Comparison of ENCODE assay signal across 15 cellular contexts in genomic region chr5:72599519-72600400, GRCh38.
DNase-seq lines count a peak whose midpoint lies in the region; ATAC-seq, FAIRE-seq and TF ChIP-seq lines count a peak whose summit lies in the region.
"Had no signal": no experiment of that assay in that cellular context is flagged by ENCODE, and none has a peak within 500 bp of the region (broad histone marks: within the 10 kb centered on the region; RNA-seq: fewer than 3 reads in every experiment).

No MANE protein-coding gene starts in this region.

- CTCF ChIA-PET in RWPE1 (lab: Yijun Ruan, JAX) (interaction anchor here (0.7 to 1.0 kb wide), 3 partner anchors 10 to 233 kb away, joined by 3 read pairs; no protein-coding TSS in a partner anchor), HepG2 (lab: Yijun Ruan, JAX; ENCODE audit: low intra/inter-chr PET ratio, low total read pairs) (no interaction called here)
- CTCF ChIA-PET in naive thymus-derived CD4-positive, alpha-beta T cell (lab: Charles Lee): interaction anchor here (0.6 kb wide), 1 partner anchor 12 kb away, joined by 3 read pairs; no protein-coding TSS in a partner anchor

- TF ChIP-seq POLR2A in esophagus squamous epithelium (IDR thresholded peaks at IDR 0.05): no peak
- TF ChIP-seq POLR2A in HepG2 (IDR thresholded peaks at IDR 0.05; ENCODE audit: insufficient read depth in 1 of 2, low read depth in 2 of 2, low read length in 2 of 2): no peak

- no peak overlapping the region for H3K4me3 Mint-ChIP-seq in naive thymus-derived CD4-positive, alpha-beta T cell
- H3K4me3 Mint-ChIP-seq: central memory CD8-positive, alpha-beta T cell had no signal

- H3K27me3 ChIP-seq in esophagus squamous epithelium (no peaks in the 10 kb centered on the region), parathyroid adenoma (ENCODE audit: control insufficient read depth, insufficient read depth, low read length) (no peaks in the 10 kb centered on the region), HepG2 (ENCODE audit: control insufficient read depth in 1 of 2, insufficient read depth in 2 of 2, low read length in 2 of 2) (peaks cover 0 to 6% of the 10 kb centered on the region in 2 experiments; a peak in 1 of 5 replicates)
- H3K27me3 ChIP-seq in naive thymus-derived CD4-positive, alpha-beta T cell (ENCODE audit: control insufficient read depth in 2 of 2, insufficient read depth in 2 of 2, low read length in 2 of 2): peaks cover 0 to 2% of the 10 kb centered on the region in 2 donors

- no peak for ATAC-seq in naive thymus-derived CD4-positive, alpha-beta T cell
- ATAC-seq in HepG2: no peak

- no peaks in the 10 kb centered on the region for H4K20me1 ChIP-seq in HepG2 (ENCODE audit: insufficient read depth, low read length)

- H2AFZ ChIP-seq in parathyroid adenoma (peak overlapping the region; percentile 56), HepG2 (ENCODE audit: low read length) (no peak overlapping the region)

- H3K4me2 ChIP-seq in parathyroid adenoma (ENCODE audit: low read length): no peak overlapping the region
- no peak overlapping the region for H3K4me2 ChIP-seq in HepG2 (ENCODE audit: low read depth, low read length)

- H3K27ac ChIP-seq in RWPE1 (peak overlapping the region; percentile 95), esophagus squamous epithelium (peak overlapping the region in 3 of 4 donors; percentile 12 to 69 (median 26)), parathyroid adenoma (no peak overlapping the region), HepG2 (ENCODE audit: extremely low read length, insufficient read depth, low read length) (no peak overlapping the region)
- H3K27ac ChIP-seq in naive thymus-derived CD4-positive, alpha-beta T cell (ENCODE audit: low read depth, low read length): no peak overlapping the region
- H3K27ac ChIP-seq: neutrophil had no signal

- in situ Hi-C loops in HepG2 (cut with HindIII; ENCODE audit: extremely low pct_ligation_motif_present, low pct_unique_long_range_greater_than_20kb): no loop called here

- no peak for TF ChIP-seq RAD21 in HepG2 (CRISPR knock-in tag; IDR thresholded peaks at IDR 0.05)

- no peak overlapping the region for H3K27ac Mint-ChIP-seq in naive thymus-derived CD4-positive, alpha-beta T cell

- H3K79me2 ChIP-seq in parathyroid adenoma (no peaks in the 10 kb centered on the region), HepG2 (ENCODE audit: insufficient read depth, low read length) (no peaks in the 10 kb centered on the region)

- 61 to 67% methylated on average over 5 of the region's 5 CpGs for WGBS in esophagus squamous epithelium, 2 donors
- WGBS in HepG2 (ENCODE audit: low lambda C conversion rate): 60% methylated on average over 4 of the region's 5 CpGs

- peaks cover 0 to 3% (median 0%) of the 10 kb centered on the region in 11 donors for H3K9me3 Mint-ChIP-seq in naive thymus-derived CD4-positive, alpha-beta T cell
- H3K9me3 Mint-ChIP-seq: central memory CD8-positive, alpha-beta T cell had no signal

- no peak overlapping the region for H3K4me3 ChIP-seq in esophagus squamous epithelium
- H3K4me3 ChIP-seq in parathyroid adenoma (ENCODE audit: low read depth, low read length): no peak overlapping the region
- H3K4me3 ChIP-seq in naive thymus-derived CD4-positive, alpha-beta T cell (ENCODE audit: low read length): no peak overlapping the region
- no peak overlapping the region for H3K4me3 ChIP-seq in HepG2 (replicated peaks in 1 of 3; ENCODE audit: insufficient read depth in 1 of 3, low read depth in 2 of 3, low read length in 3 of 3)

- DNase-seq in EH (ENCODE audit: low read depth) (peak; percentile 78), RWPE1 (ENCODE audit: low spot score) (peak; percentile 67), esophagus squamous epithelium (lab: John Stamatoyannopoulos, UW) (no peak), HepG2 (ENCODE audit: low spot score) (no peak), T-helper 1 cell (no peak)
- DNase-seq in naive thymus-derived CD4-positive, alpha-beta T cell: no peak
- DNase-seq in activated CD8-positive, alpha-beta memory T cell treated with anti-CD3 and anti-CD28 coated beads, Interleukin-2, amount 50 U/mL, for 48 hours: no peak
- DNase-seq: DMS153; NCI-H69; stimulated activated CD4-positive, alpha-beta T cell treated with anti-CD3 and anti-CD28 coated beads, Interleukin-4, amount 100 ng/mL, for 24 hours; substantia nigra; T-helper 2 cell had no signal

- no peak overlapping the region for H3K9ac ChIP-seq in parathyroid adenoma
- no peak overlapping the region for H3K9ac ChIP-seq in HepG2 (ENCODE audit: insufficient read depth, low read depth, low read length)

- no peaks in the 10 kb centered on the region for H3K9me3 ChIP-seq in esophagus squamous epithelium
- no peaks in the 10 kb centered on the region for H3K9me3 ChIP-seq in parathyroid adenoma (ENCODE audit: control insufficient read depth, low read length)
- H3K9me3 ChIP-seq in naive thymus-derived CD4-positive, alpha-beta T cell (ENCODE audit: control insufficient read depth in 2 of 3, low read length in 3 of 3): no peaks in the 10 kb centered on the region
- H3K9me3 ChIP-seq in HepG2 (ENCODE audit: low read length): peaks cover 5% of the 10 kb centered on the region; the same call in 1 of the 2 replicates
- H3K9me3 ChIP-seq: neutrophil had no signal

- H3K27me3 Mint-ChIP-seq in naive thymus-derived CD4-positive, alpha-beta T cell: peaks cover 0 to 6% (median 0%) of the 10 kb centered on the region in 5 donors

- no peaks in the 10 kb centered on the region for H3K36me3 Mint-ChIP-seq in naive thymus-derived CD4-positive, alpha-beta T cell

- intact Hi-C loops in esophagus squamous epithelium (cut with DNase I) (no loop called here), HepG2 (cut with micrococcal nuclease; ENCODE audit: unreplicated experiment) (no loop called here)
- intact Hi-C loops in naive thymus-derived CD4-positive, alpha-beta T cell (cut with micrococcal nuclease): no loop called here

- no peaks in the 10 kb centered on the region for H3K36me3 ChIP-seq in esophagus squamous epithelium
- no peaks in the 10 kb centered on the region for H3K36me3 ChIP-seq in parathyroid adenoma (ENCODE audit: control insufficient read depth, insufficient read depth, low read length)
- no peaks in the 10 kb centered on the region for H3K36me3 ChIP-seq in naive thymus-derived CD4-positive, alpha-beta T cell (ENCODE audit: control insufficient read depth in 2 of 3, insufficient read depth in 3 of 3, low read length in 3 of 3)
- H3K36me3 ChIP-seq in HepG2 (replicated peaks in 1 of 2; ENCODE audit: control insufficient read depth in 1 of 2, insufficient read depth in 2 of 2, low read length in 2 of 2): no peaks in the 10 kb centered on the region
- H3K36me3 ChIP-seq: neutrophil had no signal

- H3K4me1 Mint-ChIP-seq in naive thymus-derived CD4-positive, alpha-beta T cell: peaks cover 0 to 7% (median 0%) of the 10 kb centered on the region in 7 donors
- H3K4me1 Mint-ChIP-seq: central memory CD8-positive, alpha-beta T cell had no signal

- no peak for TF ChIP-seq EP300 in HepG2 (IDR thresholded peaks at IDR 0.05; ENCODE audit: low read depth in 2 of 2, low read length in 2 of 2)
- no peak for TF ChIP-seq EP300 in HepG2 (CRISPR knock-in tag; IDR thresholded peaks at IDR 0.05; ENCODE audit: borderline replicate concordance)

- H3K4me1 ChIP-seq in esophagus squamous epithelium (peaks cover 0 to 53% (median 27%) of the 10 kb centered on the region in 3 donors), parathyroid adenoma (peaks cover 31% of the 10 kb centered on the region), HepG2 (ENCODE audit: insufficient read depth, low read length) (peaks cover 14% of the 10 kb centered on the region; the same call in 1 of the 2 replicates)
- no peaks in the 10 kb centered on the region for H3K4me1 ChIP-seq in naive thymus-derived CD4-positive, alpha-beta T cell (ENCODE audit: control insufficient read depth in 2 of 2, insufficient read depth in 2 of 2, low read length in 2 of 2)

- POLR2A ChIA-PET in RWPE1 (lab: Yijun Ruan, JAX; ENCODE audit: low non-redundant PET) (no interaction called here), HepG2 (lab: Yijun Ruan, JAX) (no interaction called here)
- POLR2A ChIA-PET in naive thymus-derived CD4-positive, alpha-beta T cell (lab: Charles Lee): no interaction called here

- TF ChIP-seq CTCF in RWPE1 (conservative IDR thresholded peaks at IDR 0.05; ENCODE audit: low read depth) (no peak), esophagus squamous epithelium (IDR thresholded peaks at IDR 0.05) (no peak), parathyroid adenoma (IDR thresholded peaks at IDR 0.05) (no peak), HepG2 (CRISPR knock-in tag; IDR thresholded peaks at IDR 0.05) (no peak)

- BruUV-seq in HepG2 (replicated peaks; lab: Mats Ljungman, UMichigan): no TSS peak

- no peak for FAIRE-seq in HepG2 (lab: Jason Lieb, UNC)

TF ChIP-seq in HepG2, 621 proteins besides CTCF, POLR2A, EP300 and RAD21 (continues in another document):
- TF ChIP-seq THAP9 (CRISPR knock-in tag; IDR thresholded peaks at IDR 0.05; ENCODE audit: borderline replicate concordance) (no peak), PCBP2 (optimal IDR thresholded peaks at IDR 0.05; ENCODE audit: low read depth, low read length, poor library complexity, severe bottlenecking) (no peak), CCDC6 (CRISPR knock-in tag; IDR thresholded peaks at IDR 0.05) (no peak), ZBTB8A (CRISPR knock-in tag; IDR thresholded peaks at IDR 0.05; ENCODE audit: borderline replicate concordance, low read depth) (no peak)

Comparison
In these comparisons a context has a peak if more than half of its experiments do, and no peak if none do; other contexts are left out.
1. DNase-seq: peak in EH (single experiment) and RWPE1 (single experiment); none in esophagus squamous epithelium (single experiment), naive thymus-derived CD4-positive, alpha-beta T cell (0 of 9), HepG2 (single experiment), T-helper 1 cell (0 of 5) and activated CD8-positive, alpha-beta memory T cell treated with anti-CD3 and anti-CD28 coated beads, Interleukin-2, amount 50 U/mL, for 48 hours (single experiment).
2. H3K27ac ChIP-seq: peak in RWPE1 (single experiment) and esophagus squamous epithelium (3 of 4); none in parathyroid adenoma (single experiment), naive thymus-derived CD4-positive, alpha-beta T cell (single experiment) and HepG2 (single experiment).